Comparison of ENCODE assay signal across 9 cellular contexts in the genomic region with DNA sequence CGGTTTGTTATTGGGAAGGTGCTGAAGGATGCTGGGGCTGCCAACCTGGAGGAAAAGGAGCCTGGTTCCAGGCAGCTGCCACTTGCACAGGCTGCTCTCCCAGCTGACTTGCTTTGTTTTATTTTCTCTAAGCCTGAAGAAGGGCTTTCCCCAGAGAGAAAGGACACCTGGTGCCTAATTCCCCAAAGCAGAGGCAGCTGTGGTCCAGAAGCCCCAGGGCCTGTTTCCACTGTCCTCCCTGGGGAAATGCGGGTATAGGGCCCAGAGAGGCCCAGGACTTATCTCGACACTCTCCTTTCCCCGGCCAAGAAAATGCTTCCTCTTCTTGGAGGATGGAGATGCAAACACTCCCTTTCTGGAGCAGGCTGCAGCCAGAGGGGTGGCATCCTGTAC. TPM values are rescaled to one million over a fixed set of nuclear protein-coding genes. Genes with fewer than 3 reads are reported as not detected.
A peak's percentile ranks its signal among the peaks of the same experiment; 100 is the strongest.
DNase-seq lines count a peak whose midpoint lies in the region; ATAC-seq and TF ChIP-seq lines count a peak whose summit lies in the region.
"Had no signal": no experiment of that assay in that cellular context is flagged by ENCODE, and none has a peak within 500 bp of the region (broad histone marks: within the 10 kb centered on the region; RNA-seq: fewer than 3 reads in every experiment).

No MANE protein-coding gene starts in this region.

- DNase-seq in type B pancreatic cell (ENCODE audit: extremely low spot score, unreplicated experiment), result no peak
- no peak for DNase-seq in T-helper 9 cell
- no peak for DNase-seq in kidney glomerular epithelial cell (lab: John Stamatoyannopoulos, UW)
- no peak for DNase-seq in tibial nerve (ENCODE audit: low spot score in 2 of 2)

- no peak overlapping the region for H3K27ac Mint-ChIP-seq in type B pancreatic cell
- H3K27ac Mint-ChIP-seq: nephron had no signal

- TF ChIP-seq EP300 in gastroesophageal sphincter (IDR thresholded peaks at IDR 0.05) (no peak), tibial nerve (IDR thresholded peaks at IDR 0.05) (no peak)

- H3K9me3 ChIP-seq in gastroesophageal sphincter (no peaks in the 10 kb centered on the region), tibial nerve (no peaks in the 10 kb centered on the region)

- H3K27me3 Mint-ChIP-seq in type B pancreatic cell, result no peaks in the 10 kb centered on the region

- H3K36me3 ChIP-seq in gastroesophageal sphincter, result peaks cover 0 to 5% of the 10 kb centered on the region in 2 donors
- H3K36me3 ChIP-seq in tibial nerve, result peaks cover 0 to 33% (median 0%) of the 10 kb centered on the region in 3 donors

- H3K4me3 Mint-ChIP-seq in type B pancreatic cell, result no peak overlapping the region
- H3K4me3 Mint-ChIP-seq: nephron had no signal

- H3K4me3 ChIP-seq in gastroesophageal sphincter, result no peak overlapping the region
- no peak overlapping the region for H3K4me3 ChIP-seq in tibial nerve

- no peak for TF ChIP-seq CTCF in gastroesophageal sphincter (IDR thresholded peaks at IDR 0.05)
- no peak for TF ChIP-seq CTCF in type B pancreatic cell (conservative IDR thresholded peaks at IDR 0.05)
- TF ChIP-seq CTCF in tibial nerve (IDR thresholded peaks at IDR 0.05), result no peak

- 60 to 71% methylated on average over 1 of the region's 4 CpGs for WGBS in gastroesophageal sphincter (ENCODE audit: low coverage in 1 of 2), 2 donors
- WGBS in tibial nerve, 2 donors, result 72 to 74% methylated on average over 4 of the region's 4 CpGs

- H3K4me1 ChIP-seq in gastroesophageal sphincter, result peaks cover 0 to 77% (median 8%) of the 10 kb centered on the region in 3 donors
- H3K4me1 ChIP-seq in tibial nerve, result peaks cover 0 to 8% (median 0%) of the 10 kb centered on the region in 4 donors

- ATAC-seq in GM18502 (IDR thresholded peaks at IDR 0.05; ENCODE audit: poor library complexity, unreplicated experiment) (peak; percentile 74), GM21529 (IDR thresholded peaks at IDR 0.05; ENCODE audit: unreplicated experiment) (peak; percentile 90), HG03460 (IDR thresholded peaks at IDR 0.05; ENCODE audit: unreplicated experiment) (peak; percentile 80), gastroesophageal sphincter (peak; percentile 2)

- peaks cover 11% of the 10 kb centered on the region for H3K36me3 Mint-ChIP-seq in type B pancreatic cell

- no peaks in the 10 kb centered on the region for H3K9me3 Mint-ChIP-seq in type B pancreatic cell
- H3K9me3 Mint-ChIP-seq: nephron had no signal

- H3K4me1 Mint-ChIP-seq in type B pancreatic cell (ENCODE audit: unreplicated experiment), result no peaks in the 10 kb centered on the region
- H3K4me1 Mint-ChIP-seq: nephron had no signal

- H3K27ac ChIP-seq in gastroesophageal sphincter (peak overlapping the region in 3 of 4 donors; percentile 23 to 62 (median 42)), tibial nerve (no peak overlapping the region)

- no peaks in the 10 kb centered on the region for H3K27me3 ChIP-seq in gastroesophageal sphincter
- H3K27me3 ChIP-seq in tibial nerve, result no peaks in the 10 kb centered on the region

- TF ChIP-seq POLR2A in gastroesophageal sphincter (IDR thresholded peaks at IDR 0.05), result no peak
- no peak for TF ChIP-seq POLR2A in tibial nerve (IDR thresholded peaks at IDR 0.05)

RNA-seq across cellular contexts. Expression of gene INO80C, which starts 30.1 kb away (rescaled TPM):
- 10 to 100 TPM in 1 of 4 donors, 1 to 10 TPM in 3; 5.8 to 13.6 (median 8.6) TPM for total RNA-seq in gastroesophageal sphincter
- total RNA-seq in type B pancreatic cell (ENCODE audit: low replicate concordance), result 19.7 and 22.6 TPM in 2 replicates
- 10 to 100 TPM in 2 of 4 donors, 1 to 10 TPM in 2; 3.9 to 11.6 (median 8.8) TPM for total RNA-seq in tibial nerve

Comparison
In these comparisons a context has a peak if more than half of its experiments do, and no peak if none do; other contexts are left out.
1. ATAC-seq: peak in every context shown above with its lines; median percentile 90 in GM21529; 80 in HG03460; 74 in GM18502; 2 in gastroesophageal sphincter.
2. H3K27ac ChIP-seq: peak in gastroesophageal sphincter (3 of 4); none in tibial nerve (0 of 4).